28 cellular contexts compared by ENCODE assay signal in genomic region chr6:10599046-10599445, GRCh38.
"Had no signal": no experiment of that assay in that cellular context is flagged by ENCODE, and none has a peak within 500 bp of the region (broad histone marks: within the 10 kb centered on the region; RNA-seq: fewer than 3 reads in every experiment).

No MANE protein-coding gene starts in this region.

- H3K27ac ChIP-seq: foreskin keratinocyte, hepatocyte, tibial nerve, WERI-Rb-1 had no signal

- H3K4me3 Mint-ChIP-seq: activated CD4-positive, alpha-beta memory T cell treated with anti-CD3 and anti-CD28 coated beads, Interleukin-2, amount 10 ng/mL, durations not matched to agents 7 days and 5 days; activated CD4-positive, alpha-beta T cell treated with anti-CD3 and anti-CD28 coated beads, Interleukin-2, amount 10 ng/mL, durations not matched to agents 24 days and 14 days; activated naive CD4-positive, alpha-beta T cell treated with anti-CD3 and anti-CD28 coated beads, Interleukin-2, amount 10 ng/mL, durations not matched to agents 7 days and 5 days; activated naive CD8-positive, alpha-beta T cell treated with anti-CD3 and anti-CD28 coated beads, Interleukin-2, amount 10 ng/mL, durations not matched to agents 7 days and 5 days; activated T-cell treated with anti-CD3 and anti-CD28 coated beads, Interleukin-2, amount 50 U/mL, for 24 hours; central memory CD8-positive, alpha-beta T cell; naive thymus-derived CD8-positive, alpha-beta T cell; neural crest cell; T-helper 17 cell had no signal

- H3K9me3 ChIP-seq: esophagus muscularis mucosa, tibial nerve had no signal

- FAIRE-seq: astrocyte, keratinocyte had no signal

- H3K4me1 Mint-ChIP-seq: neural crest cell had no signal

- H3K36me3 Mint-ChIP-seq: activated naive CD4-positive, alpha-beta T cell treated with anti-CD3 and anti-CD28 coated beads, Interleukin-2, amount 10 ng/mL, durations not matched to agents 7 days and 5 days had no signal

- H3K4me2 ChIP-seq: hepatocyte had no signal

- H2AFZ ChIP-seq: hepatocyte had no signal

- DNase-seq: activated CD4-positive, alpha-beta memory T cell treated with anti-CD3 and anti-CD28 coated beads, Interleukin-2, amount 10 ng/mL, durations not matched to agents 7 days and 5 days; activated CD4-positive, alpha-beta T cell treated with anti-CD3 and anti-CD28 coated beads, Interleukin-2, amount 10 ng/mL, durations not matched to agents 24 days and 14 days; activated CD4-positive, CD25-positive, alpha-beta regulatory T cell treated with anti-CD3 and anti-CD28 coated beads, Interleukin-2, amount 50 U/mL, for 72 hours; activated CD8-positive, alpha-beta memory T cell treated with anti-CD3 and anti-CD28 coated beads, Interleukin-2, amount 50 U/mL, for 48 hours; activated gamma-delta T cell; activated naive CD4-positive, alpha-beta T cell treated with anti-CD3 and anti-CD28 coated beads, Interleukin-2, amount 10 ng/mL, durations not matched to agents 7 days and 5 days; activated naive CD8-positive, alpha-beta T cell treated with anti-CD3 and anti-CD28 coated beads, Interleukin-2, amount 10 ng/mL, durations not matched to agents 7 days and 5 days; activated T-cell treated with anti-CD3 and anti-CD28 coated beads, Interleukin-2, amount 50 U/mL, for 24 hours; amniotic stem cell; dermis blood vessel endothelial cell; effector CD4-positive, alpha-beta T cell; foreskin keratinocyte; left colon; naive thymus-derived CD8-positive, alpha-beta T cell; posterior cingulate gyrus; right cardiac atrium; stimulated activated CD4-positive, alpha-beta T cell treated with anti-CD3 and anti-CD28 coated beads, Interleukin-15, amount 100 ng/mL, for 24 hours; stimulated activated naive CD4-positive, alpha-beta T cell; T-helper 17 cell; T1000; WERI-Rb-1 had no signal

- H3K9me3 Mint-ChIP-seq: activated CD4-positive, alpha-beta memory T cell treated with anti-CD3 and anti-CD28 coated beads, Interleukin-2, amount 10 ng/mL, durations not matched to agents 7 days and 5 days; activated CD4-positive, alpha-beta T cell treated with anti-CD3 and anti-CD28 coated beads, Interleukin-2, amount 10 ng/mL, durations not matched to agents 24 days and 14 days; activated naive CD4-positive, alpha-beta T cell treated with anti-CD3 and anti-CD28 coated beads, Interleukin-2, amount 10 ng/mL, durations not matched to agents 7 days and 5 days; activated naive CD8-positive, alpha-beta T cell treated with anti-CD3 and anti-CD28 coated beads, Interleukin-2, amount 10 ng/mL, durations not matched to agents 7 days and 5 days; activated T-cell treated with anti-CD3 and anti-CD28 coated beads, Interleukin-2, amount 50 U/mL, for 24 hours; central memory CD8-positive, alpha-beta T cell; naive thymus-derived CD8-positive, alpha-beta T cell; neural crest cell had no signal

- H3K4me3 ChIP-seq: hepatocyte, tibial nerve had no signal

- H3K27me3 Mint-ChIP-seq: activated CD4-positive, alpha-beta memory T cell treated with anti-CD3 and anti-CD28 coated beads, Interleukin-2, amount 10 ng/mL, durations not matched to agents 7 days and 5 days; activated CD4-positive, alpha-beta T cell treated with anti-CD3 and anti-CD28 coated beads, Interleukin-2, amount 10 ng/mL, durations not matched to agents 24 days and 14 days; activated naive CD4-positive, alpha-beta T cell treated with anti-CD3 and anti-CD28 coated beads, Interleukin-2, amount 10 ng/mL, durations not matched to agents 7 days and 5 days; activated naive CD8-positive, alpha-beta T cell treated with anti-CD3 and anti-CD28 coated beads, Interleukin-2, amount 10 ng/mL, durations not matched to agents 7 days and 5 days; activated T-cell treated with anti-CD3 and anti-CD28 coated beads, Interleukin-2, amount 50 U/mL, for 24 hours; central memory CD8-positive, alpha-beta T cell; naive thymus-derived CD8-positive, alpha-beta T cell; T-helper 17 cell had no signal

- ATAC-seq: foreskin keratinocyte; left colon; naive thymus-derived CD8-positive, alpha-beta T cell; T-helper 17 cell had no signal

- H3K4me1 ChIP-seq: foreskin keratinocyte, tibial nerve had no signal

- H3K27ac Mint-ChIP-seq: activated CD4-positive, alpha-beta memory T cell treated with anti-CD3 and anti-CD28 coated beads, Interleukin-2, amount 10 ng/mL, durations not matched to agents 7 days and 5 days; activated CD4-positive, alpha-beta T cell treated with anti-CD3 and anti-CD28 coated beads, Interleukin-2, amount 10 ng/mL, durations not matched to agents 24 days and 14 days; activated naive CD4-positive, alpha-beta T cell treated with anti-CD3 and anti-CD28 coated beads, Interleukin-2, amount 10 ng/mL, durations not matched to agents 7 days and 5 days; activated naive CD8-positive, alpha-beta T cell treated with anti-CD3 and anti-CD28 coated beads, Interleukin-2, amount 10 ng/mL, durations not matched to agents 7 days and 5 days; activated T-cell treated with anti-CD3 and anti-CD28 coated beads, Interleukin-2, amount 50 U/mL, for 24 hours; T-helper 17 cell had no signal

- H3K27me3 ChIP-seq: esophagus muscularis mucosa, foreskin keratinocyte, hepatocyte, tibial nerve had no signal

- H3K36me3 ChIP-seq: esophagus muscularis mucosa, tibial nerve, WERI-Rb-1 had no signal
